ENCODE assay signal across 8 cellular contexts in the genomic region with DNA sequence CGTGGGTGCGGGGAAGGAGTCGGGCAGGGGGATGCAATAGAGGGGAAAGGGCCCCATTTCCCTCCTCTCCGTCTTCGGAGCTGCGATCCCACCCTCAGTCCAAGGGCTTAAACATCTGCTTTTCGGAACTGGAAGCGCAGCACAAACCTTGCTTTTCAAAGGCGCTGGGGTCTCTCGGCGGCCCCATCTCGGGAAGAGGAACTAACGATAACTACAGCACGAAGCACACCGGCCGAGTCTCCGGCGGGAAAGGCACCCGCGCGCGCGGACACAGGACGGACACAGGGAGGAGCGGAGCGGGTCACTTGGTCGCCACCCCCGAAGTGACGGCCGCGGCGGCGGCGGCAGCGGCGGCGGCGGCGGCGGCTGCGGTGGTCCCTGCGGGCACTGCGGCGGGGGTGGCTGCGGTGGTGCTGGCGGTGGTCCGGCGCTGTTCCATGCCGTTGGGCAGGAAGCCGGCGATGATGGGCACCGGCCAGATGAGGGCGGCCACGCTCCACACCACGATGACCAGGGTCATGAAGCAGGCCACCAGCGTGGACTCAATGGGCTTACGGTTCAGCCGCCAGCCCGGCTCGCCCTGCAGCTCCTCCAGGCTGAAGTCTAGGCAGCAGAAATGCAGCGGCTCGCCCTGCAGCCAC. TPM values are rescaled to one million over a fixed set of nuclear protein-coding genes. Genes with fewer than 3 reads are reported as not detected.
DNase-seq lines count a peak whose midpoint lies in the region; ATAC-seq and TF ChIP-seq lines count a peak whose summit lies in the region.

No MANE protein-coding gene starts in this region.

- peaks cover 13% of the 10 kb centered on the region for H3K4me1 Mint-ChIP-seq in activated naive CD4-positive, alpha-beta T cell treated with anti-CD3 and anti-CD28 coated beads, Interleukin-2, amount 10 ng/mL, durations not matched to agents 7 days and 5 days
- peaks cover 32% of the 10 kb centered on the region for H3K4me1 Mint-ChIP-seq in neural crest cell

- H3K9me3 Mint-ChIP-seq in activated naive CD4-positive, alpha-beta T cell treated with anti-CD3 and anti-CD28 coated beads, Interleukin-2, amount 10 ng/mL, durations not matched to agents 7 days and 5 days, result no peaks in the 10 kb centered on the region
- no peaks in the 10 kb centered on the region for H3K9me3 Mint-ChIP-seq in neural crest cell

- H3K36me3 Mint-ChIP-seq in activated naive CD4-positive, alpha-beta T cell treated with anti-CD3 and anti-CD28 coated beads, Interleukin-2, amount 10 ng/mL, durations not matched to agents 7 days and 5 days, result no peaks in the 10 kb centered on the region
- no peaks in the 10 kb centered on the region for H3K36me3 Mint-ChIP-seq in neural crest cell (ENCODE audit: low read depth)

- H3K27me3 Mint-ChIP-seq in activated naive CD4-positive, alpha-beta T cell treated with anti-CD3 and anti-CD28 coated beads, Interleukin-2, amount 10 ng/mL, durations not matched to agents 7 days and 5 days, result peaks cover 94% of the 10 kb centered on the region
- H3K27me3 Mint-ChIP-seq in neural crest cell (ENCODE audit: low read depth), result peaks cover 58% of the 10 kb centered on the region

- peak; percentile 17 for ATAC-seq in HG02798 (IDR thresholded peaks at IDR 0.05; ENCODE audit: poor library complexity, unreplicated experiment)

- peak; percentile 65 for TF ChIP-seq CTCF in neural crest cell (conservative IDR thresholded peaks at IDR 0.05)

- CTCF ChIA-PET in activated naive CD4-positive, alpha-beta T cell treated with anti-CD3 and anti-CD28 coated beads, Interleukin-2, amount 10 ng/mL, durations not matched to agents 7 days and 5 days (lab: Charles Lee), result interaction anchor here (0.8 to 1.9 kb wide), 3 partner anchors 183 to 188 kb away, joined by 3 to 7 read pairs (median 3); no protein-coding TSS in a partner anchor

- peak; percentile 9 for DNase-seq in stimulated activated CD4-positive, alpha-beta T cell treated with anti-CD3 and anti-CD28 coated beads, Interleukin-4, amount 100 ng/mL, for 1 hour
- no peak for DNase-seq in stimulated activated CD4-positive, alpha-beta T cell treated with anti-CD3 and anti-CD28 coated beads, Interleukin-4, amount 100 ng/mL, for 4 hours
- DNase-seq in NCI-H69 (lab: John Stamatoyannopoulos, UW) (peak; percentile 60), germinal center (ENCODE audit: low spot score) (peak; percentile 14), neural crest cell (ENCODE audit: low read depth, low spot score) (peak; percentile 71), NCI-H1436 treated with DMSO at 0.1 percent for 48 hours (lab: John Stamatoyannopoulos, UW) (no peak)
- DNase-seq in activated naive CD4-positive, alpha-beta T cell treated with anti-CD3 and anti-CD28 coated beads, Interleukin-2, amount 10 ng/mL, durations not matched to agents 7 days and 5 days, result peak; percentile 42

- peak overlapping the region; percentile 70 for H3K27ac Mint-ChIP-seq in activated naive CD4-positive, alpha-beta T cell treated with anti-CD3 and anti-CD28 coated beads, Interleukin-2, amount 10 ng/mL, durations not matched to agents 7 days and 5 days
- H3K27ac Mint-ChIP-seq in neural crest cell (ENCODE audit: unreplicated experiment), result no peak overlapping the region

- peak overlapping the region; percentile 70 for H3K4me3 Mint-ChIP-seq in activated naive CD4-positive, alpha-beta T cell treated with anti-CD3 and anti-CD28 coated beads, Interleukin-2, amount 10 ng/mL, durations not matched to agents 7 days and 5 days
- peak overlapping the region; percentile 99 for H3K4me3 Mint-ChIP-seq in neural crest cell

RNA-seq across cellular contexts. Expression of a gene that starts 1.1 kb away (rescaled TPM):
- total RNA-seq in neural crest cell, result 10.6 and 10.7 TPM in 2 replicates

Comparison
In these comparisons a context has a peak if more than half of its experiments do, and no peak if none do; other contexts are left out.
1. DNase-seq: peak in stimulated activated CD4-positive, alpha-beta T cell treated with anti-CD3 and anti-CD28 coated beads, Interleukin-4, amount 100 ng/mL, for 1 hour (single experiment), NCI-H69 (single experiment), activated naive CD4-positive, alpha-beta T cell treated with anti-CD3 and anti-CD28 coated beads, Interleukin-2, amount 10 ng/mL, durations not matched to agents 7 days and 5 days (single experiment), germinal center (single experiment) and neural crest cell (single experiment); none in stimulated activated CD4-positive, alpha-beta T cell treated with anti-CD3 and anti-CD28 coated beads, Interleukin-4, amount 100 ng/mL, for 4 hours (0 of 2) and NCI-H1436 treated with DMSO at 0.1 percent for 48 hours (single experiment).